9 cellular contexts compared by ENCODE assay signal in genomic region chr10:29736325-29737208, GRCh38.
DNase-seq lines count a peak whose midpoint lies in the region; ATAC-seq and TF ChIP-seq lines count a peak whose summit lies in the region.
"Had no signal": no experiment of that assay in that cellular context is flagged by ENCODE, and none has a peak within 500 bp of the region (broad histone marks: within the 10 kb centered on the region; RNA-seq: fewer than 3 reads in every experiment).

No MANE protein-coding gene starts in this region.

- H3K27ac ChIP-seq in gastroesophageal sphincter: peak overlapping the region; percentile 90 to 100 (median 98)

- TF ChIP-seq EP300 in gastroesophageal sphincter (IDR thresholded peaks at IDR 0.05): no peak

- peak overlapping the region; percentile 57 to 98 for H3K4me3 ChIP-seq in gastroesophageal sphincter

- TF ChIP-seq CTCF in GM10266 (IDR thresholded peaks at IDR 0.05; ENCODE audit: control insufficient read depth, insufficient read depth, low read depth, missing control alignments): no peak
- TF ChIP-seq CTCF in gastroesophageal sphincter (IDR thresholded peaks at IDR 0.05): peak in 2 of 4 experiments; percentile 26 to 46
- no peak for TF ChIP-seq CTCF in neural crest cell (conservative IDR thresholded peaks at IDR 0.05)

- H3K36me3 Mint-ChIP-seq in neural crest cell (ENCODE audit: low read depth): no peaks in the 10 kb centered on the region

- TF ChIP-seq POLR2A in gastroesophageal sphincter (IDR thresholded peaks at IDR 0.05): peak; percentile 95 to 97

- ATAC-seq in gastroesophageal sphincter (peak; percentile 76), HG03097 (IDR thresholded peaks at IDR 0.05; ENCODE audit: low FRiP score, unreplicated experiment) (no peak), GM21360 (IDR thresholded peaks at IDR 0.05; ENCODE audit: unreplicated experiment) (no peak), HG03135 (IDR thresholded peaks at IDR 0.05; ENCODE audit: unreplicated experiment) (no peak)

- peak; percentile 51 for DNase-seq in GM10266 (ENCODE audit: extremely low spot score)
- DNase-seq in NCI-H510A treated with DMSO at 0.1 percent for 48 hours (lab: John Stamatoyannopoulos, UW): peak; percentile 9
- DNase-seq in activated effector memory CD4-positive, alpha-beta T cell treated with anti-CD3 and anti-CD28 coated beads, Interleukin-2, amount 50 U/mL, for 16 hours: peak; percentile 67
- peak; percentile 51 for DNase-seq in neural crest cell (ENCODE audit: low read depth, low spot score)

- WGBS in gastroesophageal sphincter (ENCODE audit: low coverage in 1 of 2), 2 donors: 0% methylated on average over 5 of the region's 85 CpGs; no CpG with 5 or more reads in 1 of the 2 donors

- H3K9me3 Mint-ChIP-seq in neural crest cell: no peaks in the 10 kb centered on the region
- H3K9me3 Mint-ChIP-seq: activated B cell treated with CpG ODN at 0.5 μM for 24 hours had no signal

- H3K27ac Mint-ChIP-seq in neural crest cell (ENCODE audit: unreplicated experiment): peak overlapping the region; percentile 43
- H3K27ac Mint-ChIP-seq: activated B cell treated with CpG ODN at 0.5 μM for 24 hours had no signal

- peak overlapping the region; percentile 90 for H3K4me3 Mint-ChIP-seq in neural crest cell

- H3K4me1 ChIP-seq in gastroesophageal sphincter: peaks cover 0 to 53% (median 7%) of the 10 kb centered on the region in 3 donors

- H3K4me1 Mint-ChIP-seq in neural crest cell: peaks cover 46% of the 10 kb centered on the region

- no peaks in the 10 kb centered on the region for H3K27me3 ChIP-seq in gastroesophageal sphincter

- no peaks in the 10 kb centered on the region for H3K9me3 ChIP-seq in gastroesophageal sphincter

- H3K36me3 ChIP-seq in gastroesophageal sphincter: no peaks in the 10 kb centered on the region

- H3K27me3 Mint-ChIP-seq in neural crest cell (ENCODE audit: low read depth): no peaks in the 10 kb centered on the region

Comparison
In these comparisons a context has a peak if more than half of its experiments do, and no peak if none do; other contexts are left out.
1. DNase-seq: peak in every context shown above with its lines; median percentile 67 in activated effector memory CD4-positive, alpha-beta T cell treated with anti-CD3 and anti-CD28 coated beads, Interleukin-2, amount 50 U/mL, for 16 hours; 51 in GM10266; 51 in neural crest cell; 9 in NCI-H510A treated with DMSO at 0.1 percent for 48 hours.